In genomic region chr4:48752726-48753125, GRCh38 we compare ENCODE assay signal across 21 cellular contexts. TPM values are rescaled to one million over a fixed set of nuclear protein-coding genes. Genes with fewer than 3 reads are reported as not detected.
DNase-seq lines count a peak whose midpoint lies in the region; ATAC-seq and TF ChIP-seq lines count a peak whose summit lies in the region.
"Had no signal": no experiment of that assay in that cellular context is flagged by ENCODE, and none has a peak within 500 bp of the region (broad histone marks: within the 10 kb centered on the region; RNA-seq: fewer than 3 reads in every experiment).

No MANE protein-coding gene starts in this region.

- peaks cover under 1 to 10% of the 10 kb centered on the region in 2 donors for H3K4me1 ChIP-seq in naive thymus-derived CD4-positive, alpha-beta T cell (ENCODE audit: control insufficient read depth in 2 of 2, insufficient read depth in 2 of 2, low read length in 2 of 2)

- no peak for ATAC-seq in naive thymus-derived CD4-positive, alpha-beta T cell
- no peak for ATAC-seq in stimulated activated memory B cell treated with anti-CD40 and anti-IgM and Interleukin-4, amounts not matched to agents 10 μg/mL and 1 μg/mL and 100 μg/mL, for 72 hours
- ATAC-seq in HG02973 (IDR thresholded peaks at IDR 0.05; ENCODE audit: unreplicated experiment), result no peak
- ATAC-seq: activated CD4-positive, alpha-beta T cell treated with anti-CD3 and anti-CD28 coated beads for 36 hours had no signal

- H3K36me3 ChIP-seq in naive thymus-derived CD4-positive, alpha-beta T cell (ENCODE audit: control insufficient read depth in 2 of 3, insufficient read depth in 3 of 3, low read length in 3 of 3), result no peaks in the 10 kb centered on the region
- H3K36me3 ChIP-seq: esophagus squamous epithelium had no signal

- TF ChIP-seq POLR2A in NB4 (IDR thresholded peaks at IDR 0.05; ENCODE audit: extremely low read depth, insufficient read length), result no peak

- H3K4me3 Mint-ChIP-seq in naive thymus-derived CD4-positive, alpha-beta T cell, result peak overlapping the region in 4 of 10 donors; percentile 2 to 48 (median 18)
- H3K4me3 Mint-ChIP-seq in stimulated activated memory B cell treated with anti-CD40 and anti-IgM and Interleukin-4, amounts not matched to agents 10 μg/mL and 1 μg/mL and 100 μg/mL, for 72 hours, result no peak overlapping the region
- H3K4me3 Mint-ChIP-seq: activated CD4-positive, alpha-beta T cell treated with anti-CD3 and anti-CD28 coated beads for 36 hours; type B pancreatic cell had no signal

- intact Hi-C loops in naive thymus-derived CD4-positive, alpha-beta T cell (cut with micrococcal nuclease), result loop anchor here in 1 of 2 donors (2.0 kb wide), 1 partner anchor 26 kb away; no protein-coding TSS in a partner anchor

- H3K9me3 Mint-ChIP-seq in naive thymus-derived CD4-positive, alpha-beta T cell, result peaks cover 0 to 9% (median 0%) of the 10 kb centered on the region in 11 donors
- peaks cover 5% of the 10 kb centered on the region for H3K9me3 Mint-ChIP-seq in stimulated activated memory B cell treated with anti-CD40 and anti-IgM and Interleukin-4, amounts not matched to agents 10 μg/mL and 1 μg/mL and 100 μg/mL, for 72 hours

- H3K9me3 ChIP-seq in naive thymus-derived CD4-positive, alpha-beta T cell (ENCODE audit: control insufficient read depth in 2 of 3, low read length in 3 of 3), result no peaks in the 10 kb centered on the region
- H3K9me3 ChIP-seq: esophagus squamous epithelium had no signal

- H3K4me1 Mint-ChIP-seq in naive thymus-derived CD4-positive, alpha-beta T cell, result peaks cover 38 to 92% (median 74%) of the 10 kb centered on the region in 7 donors
- H3K4me1 Mint-ChIP-seq in stimulated activated memory B cell treated with anti-CD40 and anti-IgM and Interleukin-4, amounts not matched to agents 10 μg/mL and 1 μg/mL and 100 μg/mL, for 72 hours, result peaks cover 85% of the 10 kb centered on the region

- H3K27me3 ChIP-seq in naive thymus-derived CD4-positive, alpha-beta T cell (ENCODE audit: control insufficient read depth in 2 of 2, insufficient read depth in 2 of 2, low read length in 2 of 2), result no peaks in the 10 kb centered on the region
- H3K27me3 ChIP-seq: esophagus squamous epithelium had no signal

- DNase-seq in NCI-H82 (lab: John Stamatoyannopoulos, UW) (peak; percentile 14), NCI-H82 treated with DMSO at 0.1 percent for 48 hours (lab: John Stamatoyannopoulos, UW; ENCODE audit: unreplicated experiment) (no peak), NB4 (ENCODE audit: low read depth) (peak; percentile 18), dermis blood vessel endothelial cell (peak; percentile 82), C1 segment of cervical spinal cord (lab: John Stamatoyannopoulos, UW) (no peak)
- no peak for DNase-seq in naive thymus-derived CD4-positive, alpha-beta T cell
- DNase-seq: activated CD4-positive, alpha-beta T cell treated with anti-CD3 and anti-CD28 coated beads for 36 hours; activated CD8-positive, alpha-beta memory T cell treated with anti-CD3 and anti-CD28 coated beads, Interleukin-2, amount 50 U/mL, for 48 hours; aorta; esophagus squamous epithelium; hippocampal formation; NCI-H1417; NCI-H345; SHP77; stimulated activated naive B cell treated with anti-CD40 and anti-IgM and Interleukin-4, amounts not matched to agents 10 μg/mL and 1 μg/mL and 100 μg/mL, for 72 hours had no signal

- H3K27ac Mint-ChIP-seq in naive thymus-derived CD4-positive, alpha-beta T cell, result peak overlapping the region in 7 of 9 donors; percentile 2 to 88 (median 38)
- H3K27ac Mint-ChIP-seq in stimulated activated memory B cell treated with anti-CD40 and anti-IgM and Interleukin-4, amounts not matched to agents 10 μg/mL and 1 μg/mL and 100 μg/mL, for 72 hours, result no peak overlapping the region
- H3K27ac Mint-ChIP-seq: activated CD4-positive, alpha-beta T cell treated with anti-CD3 and anti-CD28 coated beads for 36 hours; type B pancreatic cell had no signal

- no peak overlapping the region for H3K4me3 ChIP-seq in NB4 (ENCODE audit: low read depth, low read length)
- no peak overlapping the region for H3K4me3 ChIP-seq in naive thymus-derived CD4-positive, alpha-beta T cell (ENCODE audit: low read length)
- H3K4me3 ChIP-seq: coronary artery, esophagus squamous epithelium, smooth muscle cell had no signal

- H3K27me3 Mint-ChIP-seq in naive thymus-derived CD4-positive, alpha-beta T cell, result no peaks in the 10 kb centered on the region
- no peaks in the 10 kb centered on the region for H3K27me3 Mint-ChIP-seq in stimulated activated memory B cell treated with anti-CD40 and anti-IgM and Interleukin-4, amounts not matched to agents 10 μg/mL and 1 μg/mL and 100 μg/mL, for 72 hours
- H3K27me3 Mint-ChIP-seq: activated CD4-positive, alpha-beta T cell treated with anti-CD3 and anti-CD28 coated beads for 36 hours; stimulated activated naive B cell treated with anti-CD40 and anti-IgM and Interleukin-4, amounts not matched to agents 10 μg/mL and 1 μg/mL and 100 μg/mL, for 72 hours; type B pancreatic cell had no signal

- no peak for TF ChIP-seq CTCF in NB4 (IDR thresholded peaks at IDR 0.05; ENCODE audit: low read depth, low read length)

- H3K36me3 Mint-ChIP-seq in naive thymus-derived CD4-positive, alpha-beta T cell, result peaks cover 0 to 25% (median 17%) of the 10 kb centered on the region in 5 donors
- peaks cover 31% of the 10 kb centered on the region for H3K36me3 Mint-ChIP-seq in stimulated activated memory B cell treated with anti-CD40 and anti-IgM and Interleukin-4, amounts not matched to agents 10 μg/mL and 1 μg/mL and 100 μg/mL, for 72 hours

- CTCF ChIA-PET in naive thymus-derived CD4-positive, alpha-beta T cell (lab: Charles Lee), result no interaction called here

- POLR2A ChIA-PET in naive thymus-derived CD4-positive, alpha-beta T cell (lab: Charles Lee), result no interaction called here

- H3K27ac ChIP-seq in naive thymus-derived CD4-positive, alpha-beta T cell (ENCODE audit: low read depth, low read length), result no peak overlapping the region
- H3K27ac ChIP-seq: 22Rv1, coronary artery, esophagus squamous epithelium had no signal

RNA-seq across cellular contexts. Expression of gene FRYL, which starts 27.4 kb away (rescaled TPM):
- total RNA-seq in dermis blood vessel endothelial cell, result 133 and 145 TPM in 2 replicates
- 100 to 1,000 TPM in 4 of 5 experiments, 10 to 100 TPM in 1; 89.5 to 126 (median 112) TPM for total RNA-seq in naive thymus-derived CD4-positive, alpha-beta T cell
- 10 to 100 TPM; 25.4 to 44.1 TPM for polyA plus RNA-seq in naive thymus-derived CD4-positive, alpha-beta T cell

Comparison
In these comparisons a context has a peak if more than half of its experiments do, and no peak if none do; other contexts are left out.
1. DNase-seq: peak in NCI-H82 (single experiment), NB4 (single experiment) and dermis blood vessel endothelial cell (single experiment); none in NCI-H82 treated with DMSO at 0.1 percent for 48 hours (single experiment), naive thymus-derived CD4-positive, alpha-beta T cell (0 of 9) and C1 segment of cervical spinal cord (0 of 14).